Comparison of ENCODE assay signal across 12 cellular contexts in the genomic region with DNA sequence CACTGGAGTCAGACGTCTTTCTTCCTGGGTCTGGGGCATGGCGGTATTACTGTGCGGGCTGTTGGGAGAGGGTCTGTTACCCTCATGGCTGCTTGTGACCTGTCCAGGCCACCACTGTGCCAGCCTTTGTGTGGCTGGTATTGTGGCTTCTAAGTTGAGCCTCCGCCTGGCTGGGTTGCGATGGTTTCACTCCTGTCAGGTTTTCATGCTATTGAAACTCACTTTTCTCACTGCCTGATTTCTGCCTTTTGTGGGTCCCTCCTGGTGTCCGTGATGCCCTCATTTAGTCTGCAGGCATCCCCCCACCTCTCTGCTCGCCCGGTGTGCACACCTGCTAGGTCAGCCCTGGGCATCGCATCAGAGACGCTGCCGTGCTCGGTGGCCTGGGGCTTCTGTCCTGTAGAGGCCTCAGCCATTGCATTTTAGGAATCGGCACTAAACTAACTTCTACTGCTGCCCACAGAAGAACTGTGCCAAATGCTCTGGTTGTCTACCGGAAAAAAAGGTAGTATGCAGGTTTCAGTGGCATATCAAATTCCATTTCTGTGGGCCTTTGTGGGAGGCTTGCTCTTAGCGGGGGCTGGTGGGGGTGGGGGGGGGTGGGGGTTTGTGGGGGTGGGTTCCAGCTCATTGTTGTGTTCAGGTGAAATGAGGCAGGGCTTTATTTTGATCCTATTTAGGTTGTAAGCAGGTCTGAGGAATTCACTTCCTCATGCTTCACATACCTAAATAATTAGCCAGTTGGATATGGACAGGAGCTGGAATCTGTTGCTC.
DNase-seq lines count a peak whose midpoint lies in the region; ATAC-seq and TF ChIP-seq lines count a peak whose summit lies in the region.
"Had no signal": no experiment of that assay in that cellular context is flagged by ENCODE, and none has a peak within 500 bp of the region (broad histone marks: within the 10 kb centered on the region; RNA-seq: fewer than 3 reads in every experiment).

No MANE protein-coding gene starts in this region.

- TF ChIP-seq EP300 in Ishikawa (IDR thresholded peaks at IDR 0.05; ENCODE audit: borderline replicate concordance) = peak; percentile 51; the same call in 1 of the 2 replicates

- peak; percentile 11 for DNase-seq in BJ (ENCODE audit: low read depth)
- peak; percentile 63 to 70 for DNase-seq in cardiac fibroblast (ENCODE audit: low read depth in 2 of 2)
- DNase-seq in kidney tubule cell (ENCODE audit: low spot score) = peak; percentile 94
- no peak for DNase-seq in GM10248 (ENCODE audit: extremely low spot score)
- DNase-seq in putamen (ENCODE audit: low spot score) = no peak
- DNase-seq in T-helper 2 cell treated with Interferon-gamma antibody and Interleukin-4, amounts not matched to agents 5 μg/mL and 100 μg/mL, for 36 hours (ENCODE audit: low spot score) = no peak
- DNase-seq: activated CD4-positive, alpha-beta T cell treated with anti-CD3 and anti-CD28 coated beads for 4 hours; ovary; thyroid gland had no signal

- H3K9me3 Mint-ChIP-seq in T-helper 2 cell treated with Interferon-gamma antibody and Interleukin-4, amounts not matched to agents 5 μg/mL and 100 μg/mL, for 36 hours = no peaks in the 10 kb centered on the region

- no peaks in the 10 kb centered on the region for H3K27me3 Mint-ChIP-seq in T-helper 2 cell treated with Interferon-gamma antibody and Interleukin-4, amounts not matched to agents 5 μg/mL and 100 μg/mL, for 36 hours (ENCODE audit: low read depth)

- peaks cover 2% of the 10 kb centered on the region for H3K4me1 Mint-ChIP-seq in T-helper 2 cell treated with Interferon-gamma antibody and Interleukin-4, amounts not matched to agents 5 μg/mL and 100 μg/mL, for 36 hours (ENCODE audit: low read depth)

- CTCF ChIA-PET in BJ (lab: Yijun Ruan, JAX) (no interaction called here), GM10248 (lab: Yijun Ruan, JAX) (interaction anchor here (1.1 to 1.4 kb wide), 3 partner anchors 10 to 16 kb away, joined by 3 to 4 read pairs (median 3); no protein-coding TSS in a partner anchor)

- ATAC-seq in HG03432 (IDR thresholded peaks at IDR 0.05; ENCODE audit: unreplicated experiment) = no peak

- TF ChIP-seq CTCF in BJ (IDR thresholded peaks at IDR 0.05; ENCODE audit: insufficient read depth, low read depth, low read length) = no peak
- TF ChIP-seq CTCF in cardiac fibroblast (IDR thresholded peaks at IDR 0.05; ENCODE audit: low read depth, low read length) = no peak
- no peak for TF ChIP-seq CTCF in GM10248 (IDR thresholded peaks at IDR 0.05; ENCODE audit: control extremely low read depth, extremely low read depth, low read depth, missing control alignments)

- H3K36me3 ChIP-seq in BJ (ENCODE audit: control insufficient read depth, insufficient read depth, low read length) = peaks cover 3% of the 10 kb centered on the region
- H3K36me3 ChIP-seq: ovary, thyroid gland had no signal

- H3K36me3 Mint-ChIP-seq in T-helper 2 cell treated with Interferon-gamma antibody and Interleukin-4, amounts not matched to agents 5 μg/mL and 100 μg/mL, for 36 hours (ENCODE audit: low read depth) = peaks cover 2% of the 10 kb centered on the region

- no peak overlapping the region for H3K4me3 Mint-ChIP-seq in T-helper 2 cell treated with Interferon-gamma antibody and Interleukin-4, amounts not matched to agents 5 μg/mL and 100 μg/mL, for 36 hours

- no peak for TF ChIP-seq RAD21 in Ishikawa (IDR thresholded peaks at IDR 0.05; ENCODE audit: low read depth)

- H3K27ac Mint-ChIP-seq in T-helper 2 cell treated with Interferon-gamma antibody and Interleukin-4, amounts not matched to agents 5 μg/mL and 100 μg/mL, for 36 hours = no peak overlapping the region

- POLR2A ChIA-PET in BJ (lab: Charles Lee) = no interaction called here
- POLR2A ChIA-PET in GM10248 (lab: Yijun Ruan, JAX) = no interaction called here

- no peak overlapping the region for H3K4me3 ChIP-seq in BJ (ENCODE audit: low read depth, low read length)
- no peak overlapping the region for H3K4me3 ChIP-seq in cardiac fibroblast (replicated peaks in 1 of 2; ENCODE audit: low read depth in 2 of 2, low read length in 2 of 2)
- H3K4me3 ChIP-seq: ovary, SK-N-MC, thyroid gland had no signal

- H3K27me3 ChIP-seq in BJ (ENCODE audit: control insufficient read depth, insufficient read depth, low read length) = no peaks in the 10 kb centered on the region
- H3K27me3 ChIP-seq: ovary, thyroid gland had no signal

TF ChIP-seq in Ishikawa, 13 proteins besides CTCF, POLR2A, EP300 and RAD21:
- TF ChIP-seq, protein P1, sequence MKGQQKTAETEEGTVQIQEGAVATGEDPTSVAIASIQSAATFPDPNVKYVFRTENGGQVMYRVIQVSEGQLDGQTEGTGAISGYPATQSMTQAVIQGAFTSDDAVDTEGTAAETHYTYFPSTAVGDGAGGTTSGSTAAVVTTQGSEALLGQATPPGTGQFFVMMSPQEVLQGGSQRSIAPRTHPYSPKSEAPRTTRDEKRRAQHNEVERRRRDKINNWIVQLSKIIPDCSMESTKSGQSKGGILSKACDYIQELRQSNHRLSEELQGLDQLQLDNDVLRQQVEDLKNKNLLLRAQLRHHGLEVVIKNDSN (IDR thresholded peaks at IDR 0.05) = no peak
- TF ChIP-seq, protein P2, sequence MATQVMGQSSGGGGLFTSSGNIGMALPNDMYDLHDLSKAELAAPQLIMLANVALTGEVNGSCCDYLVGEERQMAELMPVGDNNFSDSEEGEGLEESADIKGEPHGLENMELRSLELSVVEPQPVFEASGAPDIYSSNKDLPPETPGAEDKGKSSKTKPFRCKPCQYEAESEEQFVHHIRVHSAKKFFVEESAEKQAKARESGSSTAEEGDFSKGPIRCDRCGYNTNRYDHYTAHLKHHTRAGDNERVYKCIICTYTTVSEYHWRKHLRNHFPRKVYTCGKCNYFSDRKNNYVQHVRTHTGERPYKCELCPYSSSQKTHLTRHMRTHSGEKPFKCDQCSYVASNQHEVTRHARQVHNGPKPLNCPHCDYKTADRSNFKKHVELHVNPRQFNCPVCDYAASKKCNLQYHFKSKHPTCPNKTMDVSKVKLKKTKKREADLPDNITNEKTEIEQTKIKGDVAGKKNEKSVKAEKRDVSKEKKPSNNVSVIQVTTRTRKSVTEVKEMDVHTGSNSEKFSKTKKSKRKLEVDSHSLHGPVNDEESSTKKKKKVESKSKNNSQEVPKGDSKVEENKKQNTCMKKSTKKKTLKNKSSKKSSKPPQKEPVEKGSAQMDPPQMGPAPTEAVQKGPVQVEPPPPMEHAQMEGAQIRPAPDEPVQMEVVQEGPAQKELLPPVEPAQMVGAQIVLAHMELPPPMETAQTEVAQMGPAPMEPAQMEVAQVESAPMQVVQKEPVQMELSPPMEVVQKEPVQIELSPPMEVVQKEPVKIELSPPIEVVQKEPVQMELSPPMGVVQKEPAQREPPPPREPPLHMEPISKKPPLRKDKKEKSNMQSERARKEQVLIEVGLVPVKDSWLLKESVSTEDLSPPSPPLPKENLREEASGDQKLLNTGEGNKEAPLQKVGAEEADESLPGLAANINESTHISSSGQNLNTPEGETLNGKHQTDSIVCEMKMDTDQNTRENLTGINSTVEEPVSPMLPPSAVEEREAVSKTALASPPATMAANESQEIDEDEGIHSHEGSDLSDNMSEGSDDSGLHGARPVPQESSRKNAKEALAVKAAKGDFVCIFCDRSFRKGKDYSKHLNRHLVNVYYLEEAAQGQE (IDR thresholded peaks at IDR 0.05; ENCODE audit: low read depth) = no peak
- TF ChIP-seq NFIC (IDR thresholded peaks at IDR 0.05) (peak; percentile 13; the same call in 1 of the 2 replicates), TCF12 (IDR thresholded peaks at IDR 0.05; ENCODE audit: low read depth) (peak; percentile 60; the same call in 1 of the 2 replicates), TEAD4 (IDR thresholded peaks at IDR 0.05) (peak; percentile 98), MAX (IDR thresholded peaks at IDR 0.05) (peak; percentile 12; the same call in 1 of the 2 replicates), CEBPB (IDR thresholded peaks at IDR 0.05) (no peak), CREB1 (IDR thresholded peaks at IDR 0.05; ENCODE audit: low read depth) (no peak), YY1 (IDR thresholded peaks at IDR 0.05; ENCODE audit: low read depth) (0 out of 2 replicates have a peak, but pooled peaks have one; percentile 7), TAF1 (IDR thresholded peaks at IDR 0.05; ENCODE audit: low read depth) (no peak), ZBTB7A (IDR thresholded peaks at IDR 0.05; ENCODE audit: low read depth) (no peak), EGR1 (IDR thresholded peaks at IDR 0.05) (0 out of 2 replicates have a peak, but pooled peaks have one; percentile 45), FOXM1 (IDR thresholded peaks at IDR 0.05; ENCODE audit: borderline replicate concordance, low read depth) (no peak)

Comparison
In these comparisons a context has a peak if more than half of its experiments do, and no peak if none do; other contexts are left out.
1. DNase-seq: peak in BJ (single experiment), cardiac fibroblast (2 of 2) and kidney tubule cell (single experiment); none in GM10248 (single experiment), putamen (single experiment) and T-helper 2 cell treated with Interferon-gamma antibody and Interleukin-4, amounts not matched to agents 5 μg/mL and 100 μg/mL, for 36 hours (single experiment).